Comparison of ENCODE assay signal across 1 cellular context in the genomic region with DNA sequence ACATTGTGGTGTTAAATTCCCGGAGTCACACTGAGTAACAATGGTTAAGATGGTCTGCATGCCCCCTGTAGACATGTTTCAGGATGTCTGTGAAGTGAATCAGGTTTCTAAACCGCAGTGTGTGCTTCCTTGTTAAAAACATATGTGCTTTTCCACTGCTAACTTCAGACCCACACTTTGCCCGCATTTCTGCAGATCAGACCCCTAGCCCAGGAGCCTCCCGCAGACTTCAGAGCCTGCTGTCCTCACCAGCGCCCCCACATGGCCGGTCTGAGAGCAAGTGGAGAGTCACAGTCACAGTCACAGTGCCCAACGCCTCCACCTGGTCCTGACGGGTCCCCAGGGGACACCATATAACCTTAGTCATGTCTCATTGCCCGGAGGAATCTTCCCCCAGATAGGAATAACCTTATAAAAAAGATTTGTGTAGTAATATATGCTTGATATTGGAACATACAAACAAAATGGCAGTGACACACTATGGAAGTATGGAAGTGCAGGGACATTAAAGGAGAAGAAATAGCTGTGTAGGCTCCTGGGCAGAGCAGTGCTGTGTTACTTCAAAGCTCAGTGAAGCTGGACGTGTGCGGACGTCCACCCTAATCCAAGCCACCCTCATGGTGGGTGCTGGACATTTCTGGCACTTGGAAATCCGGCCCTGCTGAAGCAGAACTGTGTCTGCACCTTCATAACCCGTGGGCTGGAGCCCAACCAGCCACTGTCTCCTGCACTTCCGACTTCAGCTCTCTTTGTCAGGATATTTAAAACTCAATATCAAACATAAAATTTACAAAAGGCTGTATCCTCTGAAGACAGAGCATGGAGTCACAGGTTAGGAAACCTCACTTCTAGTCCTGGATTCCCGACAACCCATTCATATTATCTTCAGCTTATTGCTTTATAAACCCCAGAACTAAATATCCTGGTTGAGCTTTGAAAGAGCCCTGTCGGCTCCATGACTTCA.
TF ChIP-seq lines count a peak whose summit lies in the region.

No MANE protein-coding gene starts in this region.

TF ChIP-seq in SK-N-SH, 30 proteins besides CTCF, POLR2A, EP300 and RAD21 (continued from another document):
- TF ChIP-seq, protein P1, sequence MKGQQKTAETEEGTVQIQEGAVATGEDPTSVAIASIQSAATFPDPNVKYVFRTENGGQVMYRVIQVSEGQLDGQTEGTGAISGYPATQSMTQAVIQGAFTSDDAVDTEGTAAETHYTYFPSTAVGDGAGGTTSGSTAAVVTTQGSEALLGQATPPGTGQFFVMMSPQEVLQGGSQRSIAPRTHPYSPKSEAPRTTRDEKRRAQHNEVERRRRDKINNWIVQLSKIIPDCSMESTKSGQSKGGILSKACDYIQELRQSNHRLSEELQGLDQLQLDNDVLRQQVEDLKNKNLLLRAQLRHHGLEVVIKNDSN (IDR thresholded peaks at IDR 0.05; ENCODE audit: borderline replicate concordance, low read depth): no peak
- no peak for TF ChIP-seq GATA2 (CRISPR knock-in tag; IDR thresholded peaks at IDR 0.05)
- TF ChIP-seq NFIC (IDR thresholded peaks at IDR 0.05; ENCODE audit: borderline replicate concordance): no peak
- TF ChIP-seq, protein P2, sequence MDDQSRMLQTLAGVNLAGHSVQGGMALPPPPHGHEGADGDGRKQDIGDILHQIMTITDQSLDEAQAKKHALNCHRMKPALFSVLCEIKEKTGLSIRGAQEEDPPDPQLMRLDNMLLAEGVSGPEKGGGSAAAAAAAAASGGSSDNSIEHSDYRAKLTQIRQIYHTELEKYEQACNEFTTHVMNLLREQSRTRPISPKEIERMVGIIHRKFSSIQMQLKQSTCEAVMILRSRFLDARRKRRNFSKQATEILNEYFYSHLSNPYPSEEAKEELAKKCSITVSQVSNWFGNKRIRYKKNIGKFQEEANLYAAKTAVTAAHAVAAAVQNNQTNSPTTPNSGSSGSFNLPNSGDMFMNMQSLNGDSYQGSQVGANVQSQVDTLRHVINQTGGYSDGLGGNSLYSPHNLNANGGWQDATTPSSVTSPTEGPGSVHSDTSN (IDR thresholded peaks at IDR 0.05): no peak
- no peak for TF ChIP-seq ELF1 (IDR thresholded peaks at IDR 0.05)
- no peak for TF ChIP-seq RFX5 (IDR thresholded peaks at IDR 0.05; ENCODE audit: low read length)
- no peak for TF ChIP-seq EZH2phosphoT487 (IDR thresholded peaks at IDR 0.05; ENCODE audit: borderline replicate concordance, low read depth)
